ENCODE assay signal across 18 cellular contexts in genomic region chr6:150236544-150236943, GRCh38.
"Had no signal": no experiment of that assay in that cellular context is flagged by ENCODE, and none has a peak within 500 bp of the region (broad histone marks: within the 10 kb centered on the region; RNA-seq: fewer than 3 reads in every experiment).

No MANE protein-coding gene starts in this region.

- DNase-seq: activated CD4-positive, alpha-beta T cell treated with anti-CD3 and anti-CD28 coated beads, Interleukin-2, amount 50 U/mL, for 48 hours; activated CD8-positive, alpha-beta memory T cell treated with anti-CD3 and anti-CD28 coated beads, Interleukin-2, amount 10 ng/mL, durations not matched to agents 7 days and 5 days; activated gamma-delta T cell; activated naive CD8-positive, alpha-beta T cell treated with anti-CD3 and anti-CD28 coated beads, Interleukin-2, amount 10 ng/mL, durations not matched to agents 7 days and 5 days; activated T-cell treated with anti-CD3 and anti-CD28 coated beads, Interleukin-2, amount 50 U/mL, for 4 hours; aorta; colonic mucosa; effector CD4-positive, alpha-beta T cell; immature natural killer cell; left cardiac atrium; mesenchymal stem cell; stimulated activated CD4-positive, alpha-beta T cell treated with anti-CD3 and anti-CD28 coated beads, Interleukin-4, amount 100 ng/mL, for 1 hour; stimulated activated CD8-positive, alpha-beta memory T cell treated with anti-CD3 and anti-CD28 coated beads, Interleukin-4, amount 100 ng/mL, for 48 hours; testis had no signal

- H3K4me3 ChIP-seq: cardiac muscle cell, colonic mucosa, testis had no signal

- H3K27me3 Mint-ChIP-seq: activated naive CD8-positive, alpha-beta T cell treated with anti-CD3 and anti-CD28 coated beads, Interleukin-2, amount 10 ng/mL, durations not matched to agents 7 days and 5 days had no signal

- H3K27ac ChIP-seq: cardiac muscle cell, colonic mucosa, testis had no signal

- H3K9me3 ChIP-seq: colonic mucosa, testis had no signal

- H3K27me3 ChIP-seq: cardiac muscle cell, colonic mucosa, testis had no signal

- H3K4me3 Mint-ChIP-seq: activated CD8-positive, alpha-beta memory T cell treated with anti-CD3 and anti-CD28 coated beads, Interleukin-2, amount 10 ng/mL, durations not matched to agents 7 days and 5 days; activated naive CD8-positive, alpha-beta T cell treated with anti-CD3 and anti-CD28 coated beads, Interleukin-2, amount 10 ng/mL, durations not matched to agents 7 days and 5 days; activated T-cell treated with anti-CD3 and anti-CD28 coated beads, Interleukin-2, amount 50 U/mL, for 4 hours; immature natural killer cell; natural killer cell treated with Interleukin-12 subunit alpha and Interleukin-12 subunit beta and Interleukin-15 and Interleukin-18, amount 100 ng/mL, for 72 hours; stimulated activated naive CD8-positive, alpha-beta T cell treated with anti-CD3 and anti-CD28 coated beads, Interleukin-15, Interleukin-2, amounts not matched to agents 100 ng/mL and 50 ng/mL, for 24 hours had no signal

- ATAC-seq: activated CD4-positive, CD25-positive, alpha-beta regulatory T cell treated with anti-CD3 and anti-CD28 coated beads, Interleukin-2, amount 50 U/mL, for 24 hours; activated CD8-positive, alpha-beta memory T cell treated with anti-CD3 and anti-CD28 coated beads, Interleukin-2, amount 10 ng/mL, durations not matched to agents 7 days and 5 days; activated T-cell treated with anti-CD3 and anti-CD28 coated beads, Interleukin-2, amount 50 U/mL, for 4 hours had no signal

- H3K36me3 Mint-ChIP-seq: natural killer cell treated with Interleukin-12 subunit alpha and Interleukin-12 subunit beta and Interleukin-15 and Interleukin-18, amount 100 ng/mL, for 72 hours had no signal

- H3K27ac Mint-ChIP-seq: activated CD8-positive, alpha-beta memory T cell treated with anti-CD3 and anti-CD28 coated beads, Interleukin-2, amount 10 ng/mL, durations not matched to agents 7 days and 5 days; activated naive CD8-positive, alpha-beta T cell treated with anti-CD3 and anti-CD28 coated beads, Interleukin-2, amount 10 ng/mL, durations not matched to agents 7 days and 5 days; natural killer cell treated with Interleukin-12 subunit alpha and Interleukin-12 subunit beta and Interleukin-15 and Interleukin-18, amount 100 ng/mL, for 72 hours; stimulated activated naive CD8-positive, alpha-beta T cell treated with anti-CD3 and anti-CD28 coated beads, Interleukin-15, Interleukin-2, amounts not matched to agents 100 ng/mL and 50 ng/mL, for 24 hours had no signal

- H3K36me3 ChIP-seq: cardiac muscle cell, colonic mucosa had no signal

- H3K4me1 ChIP-seq: colonic mucosa had no signal

- H3K9me3 Mint-ChIP-seq: natural killer cell treated with Interleukin-12 subunit alpha and Interleukin-12 subunit beta and Interleukin-15 and Interleukin-18, amount 100 ng/mL, for 72 hours had no signal
